9 cellular contexts compared by ENCODE assay signal in the genomic region with DNA sequence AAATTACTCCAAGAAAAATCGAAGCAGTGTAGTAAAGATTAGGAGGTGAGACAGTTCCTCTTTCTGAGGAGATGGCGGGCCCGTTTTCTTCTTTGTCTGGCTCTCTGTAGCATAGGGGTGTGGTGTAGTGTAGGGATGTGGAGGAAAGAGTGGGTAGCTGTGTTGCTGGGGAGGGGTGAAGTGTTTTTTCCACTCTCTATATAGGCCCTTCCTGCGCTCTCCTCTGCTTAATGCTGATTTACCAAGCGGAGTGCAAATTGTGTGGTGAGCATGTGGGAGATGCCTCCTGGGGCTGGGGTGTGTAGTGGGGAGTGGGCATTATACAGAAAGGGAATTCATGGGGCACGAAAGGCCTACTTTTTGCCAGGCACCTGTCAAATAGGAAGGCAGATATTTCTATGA.
DNase-seq lines count a peak whose midpoint lies in the region; ATAC-seq and TF ChIP-seq lines count a peak whose summit lies in the region.
"Had no signal": no experiment of that assay in that cellular context is flagged by ENCODE, and none has a peak within 500 bp of the region (broad histone marks: within the 10 kb centered on the region; RNA-seq: fewer than 3 reads in every experiment).

No MANE protein-coding gene starts in this region.

- peak overlapping the region; percentile 95 for H3K27ac Mint-ChIP-seq in activated CD8-positive, alpha-beta memory T cell treated with anti-CD3 and anti-CD28 coated beads, Interleukin-2, amount 10 ng/mL, durations not matched to agents 7 days and 5 days
- H3K27ac Mint-ChIP-seq in stimulated activated naive CD8-positive, alpha-beta T cell treated with anti-CD3 and anti-CD28 coated beads, Interleukin-15, amount 100 ng/mL, for 72 hours = peak overlapping the region; percentile 96 to 97

- TF ChIP-seq CTCF in SU-DHL-6 (IDR thresholded peaks at IDR 0.05; ENCODE audit: insufficient read depth, low read length, poor library complexity, severe bottlenecking) (no peak), colonic mucosa (IDR thresholded peaks at IDR 0.05) (no peak), PC-3 (conservative IDR thresholded peaks at IDR 0.05; ENCODE audit: low read depth, low read length) (no peak)

- H3K9me3 Mint-ChIP-seq in activated CD8-positive, alpha-beta memory T cell treated with anti-CD3 and anti-CD28 coated beads, Interleukin-2, amount 10 ng/mL, durations not matched to agents 7 days and 5 days (ENCODE audit: low read depth) = peaks cover 3% of the 10 kb centered on the region
- H3K9me3 Mint-ChIP-seq in stimulated activated naive CD8-positive, alpha-beta T cell treated with anti-CD3 and anti-CD28 coated beads, Interleukin-15, amount 100 ng/mL, for 72 hours = peaks cover 0 to 5% of the 10 kb centered on the region in 2 donors

- H3F3A ChIP-seq in SU-DHL-6 (ENCODE audit: insufficient read depth) = peaks cover 89% of the 10 kb centered on the region
- H3F3A ChIP-seq in PC-3 (ENCODE audit: low read length, unreplicated experiment) = no peaks in the 10 kb centered on the region

- H4K20me1 ChIP-seq in SU-DHL-6 (ENCODE audit: low read depth, low read length) = peaks cover 11% of the 10 kb centered on the region; the same call in 1 of the 2 replicates
- H4K20me1 ChIP-seq in PC-3 (ENCODE audit: low read length) = no peaks in the 10 kb centered on the region

- H3K9me2 ChIP-seq in SU-DHL-6 (replicated peaks; ENCODE audit: insufficient read depth, low read length) = no peaks in the 10 kb centered on the region
- H3K9me2 ChIP-seq in PC-3 (replicated peaks; ENCODE audit: low read length) = no peaks in the 10 kb centered on the region

- peaks cover 31% of the 10 kb centered on the region for H3K36me3 Mint-ChIP-seq in activated CD8-positive, alpha-beta memory T cell treated with anti-CD3 and anti-CD28 coated beads, Interleukin-2, amount 10 ng/mL, durations not matched to agents 7 days and 5 days

- H3K4me1 Mint-ChIP-seq in activated CD8-positive, alpha-beta memory T cell treated with anti-CD3 and anti-CD28 coated beads, Interleukin-2, amount 10 ng/mL, durations not matched to agents 7 days and 5 days = peaks cover 58% of the 10 kb centered on the region
- peaks cover 58% of the 10 kb centered on the region for H3K4me1 Mint-ChIP-seq in stimulated activated naive CD8-positive, alpha-beta T cell treated with anti-CD3 and anti-CD28 coated beads, Interleukin-15, amount 100 ng/mL, for 72 hours

- H3K4me1 ChIP-seq in colonic mucosa (no peaks in the 10 kb centered on the region), PC-3 (ENCODE audit: insufficient read depth, low read length) (no peaks in the 10 kb centered on the region)

- H3K9ac ChIP-seq in SU-DHL-6 (ENCODE audit: low read length) = peak overlapping the region; percentile 67
- no peak overlapping the region for H3K9ac ChIP-seq in colonic mucosa (ENCODE audit: low read depth in 2 of 2, low read length in 2 of 2)
- H3K9ac ChIP-seq in PC-3 (ENCODE audit: low read length) = no peak overlapping the region
- H3K9ac ChIP-seq: parathyroid adenoma had no signal

- H3K4me3 Mint-ChIP-seq in activated CD8-positive, alpha-beta memory T cell treated with anti-CD3 and anti-CD28 coated beads, Interleukin-2, amount 10 ng/mL, durations not matched to agents 7 days and 5 days = peak overlapping the region; percentile 71
- peak overlapping the region; percentile 82 to 84 for H3K4me3 Mint-ChIP-seq in stimulated activated naive CD8-positive, alpha-beta T cell treated with anti-CD3 and anti-CD28 coated beads, Interleukin-15, amount 100 ng/mL, for 72 hours

- H3K27ac ChIP-seq in SU-DHL-6 (ENCODE audit: low read depth, low read length) (peak overlapping the region; percentile 100), colonic mucosa (peak overlapping the region; percentile 40), PC-3 (ENCODE audit: low read length) (no peak overlapping the region)
- H3K27ac ChIP-seq: parathyroid adenoma had no signal

- H2AFZ ChIP-seq in SU-DHL-6 (ENCODE audit: low read depth, low read length, severe bottlenecking) (no peak overlapping the region), PC-3 (ENCODE audit: low read length) (no peak overlapping the region)
- H2AFZ ChIP-seq: parathyroid adenoma had no signal

- peak overlapping the region; percentile 68 for H3K4me3 ChIP-seq in SU-DHL-6 (ENCODE audit: insufficient read depth, low read length, poor library complexity, severe bottlenecking)
- no peak overlapping the region for H3K4me3 ChIP-seq in colonic mucosa
- H3K4me3 ChIP-seq in PC-3 (ENCODE audit: low read length) = no peak overlapping the region

- CTCF ChIA-PET in activated CD8-positive, alpha-beta memory T cell treated with anti-CD3 and anti-CD28 coated beads, Interleukin-2, amount 10 ng/mL, durations not matched to agents 7 days and 5 days (lab: Charles Lee) = interaction anchor here (0.7 to 3.9 kb wide), 6 partner anchors 9 to 114 kb away, joined by 3 to 33 read pairs (median 7); partner anchors contain the start of gene RPL39L
- CTCF ChIA-PET in PC-3 (lab: Charles Lee) = no interaction called here

- H3K4me2 ChIP-seq in SU-DHL-6 (ENCODE audit: low read depth, low read length, poor library complexity, severe bottlenecking) = peak overlapping the region; percentile 100
- no peak overlapping the region for H3K4me2 ChIP-seq in PC-3 (ENCODE audit: low read length)

- in situ Hi-C loops in ACHN (cut with HindIII; ENCODE audit: low pct_ligation_motif_present, low pct_unique_long_range_greater_than_20kb, low sequenced_read_pairs) = no loop called here

- DNase-seq in activated CD8-positive, alpha-beta memory T cell treated with anti-CD3 and anti-CD28 coated beads, Interleukin-2, amount 10 ng/mL, durations not matched to agents 7 days and 5 days = peak; percentile 62
- DNase-seq in activated CD8-positive, alpha-beta memory T cell treated with anti-CD3 and anti-CD28 coated beads for 24 hours = no peak
- DNase-seq in colonic mucosa (no peak), C1 segment of cervical spinal cord (lab: John Stamatoyannopoulos, UW) (no peak), PC-3 (no peak), ACHN (no peak)
- peak; percentile 40 to 60 for DNase-seq in stimulated activated naive CD8-positive, alpha-beta T cell treated with anti-CD3 and anti-CD28 coated beads, Interleukin-15, amount 100 ng/mL, for 72 hours

- H3K79me2 ChIP-seq in SU-DHL-6 (ENCODE audit: insufficient read depth, low read length) = peaks cover 90% of the 10 kb centered on the region
- no peaks in the 10 kb centered on the region for H3K79me2 ChIP-seq in PC-3 (ENCODE audit: low read length)
- H3K79me2 ChIP-seq: parathyroid adenoma had no signal

- intact Hi-C loops in colonic mucosa (cut with DNase I) (no loop called here), PC-3 (cut with micrococcal nuclease) (no loop called here)

- H3K9me3 ChIP-seq in SU-DHL-6 (ENCODE audit: insufficient read depth, low read length) = no peaks in the 10 kb centered on the region
- H3K9me3 ChIP-seq in colonic mucosa = no peaks in the 10 kb centered on the region
- H3K9me3 ChIP-seq in PC-3 (ENCODE audit: low read length) = no peaks in the 10 kb centered on the region

- no peaks in the 10 kb centered on the region for H3K27me3 ChIP-seq in SU-DHL-6 (ENCODE audit: low read length)
- no peaks in the 10 kb centered on the region for H3K27me3 ChIP-seq in colonic mucosa
- H3K27me3 ChIP-seq in PC-3 (ENCODE audit: low read length) = no peaks in the 10 kb centered on the region

- H3K27me3 Mint-ChIP-seq in activated CD8-positive, alpha-beta memory T cell treated with anti-CD3 and anti-CD28 coated beads, Interleukin-2, amount 10 ng/mL, durations not matched to agents 7 days and 5 days = no peaks in the 10 kb centered on the region
- no peaks in the 10 kb centered on the region for H3K27me3 Mint-ChIP-seq in stimulated activated naive CD8-positive, alpha-beta T cell treated with anti-CD3 and anti-CD28 coated beads, Interleukin-15, amount 100 ng/mL, for 72 hours

- BruUV-seq in PC-3 (replicated peaks; lab: Mats Ljungman, UMichigan) = no TSS peak

- ATAC-seq in activated CD8-positive, alpha-beta memory T cell treated with anti-CD3 and anti-CD28 coated beads, Interleukin-2, amount 10 ng/mL, durations not matched to agents 7 days and 5 days = peak; percentile 66
- peak; percentile 85 for ATAC-seq in stimulated activated naive CD8-positive, alpha-beta T cell treated with anti-CD3 and anti-CD28 coated beads, Interleukin-15, amount 100 ng/mL, for 72 hours
- ATAC-seq in PC-3 = no peak

- H3K36me3 ChIP-seq in SU-DHL-6 (ENCODE audit: low read length) = peaks cover 30% of the 10 kb centered on the region
- no peaks in the 10 kb centered on the region for H3K36me3 ChIP-seq in colonic mucosa
- no peaks in the 10 kb centered on the region for H3K36me3 ChIP-seq in PC-3 (ENCODE audit: low read depth, low read length)

- POLR2A ChIA-PET in PC-3 (lab: Charles Lee; ENCODE audit: unreplicated experiment) = no interaction called here

Comparison
In these comparisons a context has a peak if more than half of its experiments do, and no peak if none do; other contexts are left out.
1. DNase-seq: peak in activated CD8-positive, alpha-beta memory T cell treated with anti-CD3 and anti-CD28 coated beads, Interleukin-2, amount 10 ng/mL, durations not matched to agents 7 days and 5 days (single experiment) and stimulated activated naive CD8-positive, alpha-beta T cell treated with anti-CD3 and anti-CD28 coated beads, Interleukin-15, amount 100 ng/mL, for 72 hours (2 of 2); none in activated CD8-positive, alpha-beta memory T cell treated with anti-CD3 and anti-CD28 coated beads for 24 hours (single experiment), colonic mucosa (single experiment), C1 segment of cervical spinal cord (0 of 14), PC-3 (single experiment) and ACHN (single experiment).